Comparison of ENCODE assay signal across 8 cellular contexts in the genomic region with DNA sequence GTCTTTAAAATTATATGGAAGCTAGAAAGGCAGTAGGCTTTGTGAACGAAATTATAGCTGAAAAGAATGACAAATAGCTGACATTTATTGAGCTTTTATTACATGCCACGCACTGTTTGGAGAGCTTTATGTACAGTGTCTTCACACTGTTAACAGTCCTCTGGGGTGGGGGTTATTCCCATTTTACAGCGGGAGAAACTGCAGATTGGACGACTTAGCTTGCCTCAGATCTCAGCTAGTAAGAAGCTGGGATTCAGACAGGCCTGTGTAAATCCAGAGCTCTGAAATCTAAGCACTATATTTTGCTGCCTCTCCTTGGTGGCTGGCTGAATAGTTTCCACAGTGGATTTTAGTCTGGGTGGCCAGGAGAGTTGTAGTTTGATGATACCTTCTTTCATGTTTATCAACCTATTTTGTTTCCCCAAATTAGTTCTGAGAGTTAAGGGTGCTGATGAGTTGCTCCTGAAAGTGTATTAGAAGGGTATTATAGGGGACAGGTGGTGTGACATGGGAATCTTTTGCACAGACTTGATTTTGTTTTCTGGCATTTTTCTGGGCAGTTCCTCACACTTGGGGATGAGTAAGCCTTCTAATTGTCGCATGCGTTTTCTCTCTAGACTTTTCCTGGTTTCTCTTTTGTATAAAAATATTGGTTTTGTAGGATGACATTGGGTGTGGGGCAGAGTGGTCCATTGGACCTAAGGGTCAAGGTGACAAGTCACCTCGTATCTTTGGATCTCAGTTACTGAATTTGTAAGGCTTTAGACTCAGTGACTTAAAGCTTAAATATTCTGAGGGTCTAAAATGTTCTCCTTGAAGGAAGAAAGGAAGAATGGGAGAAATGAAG. TPM values are rescaled to one million over a fixed set of nuclear protein-coding genes. Genes with fewer than 3 reads are reported as not detected.
DNase-seq lines count a peak whose midpoint lies in the region; ATAC-seq and TF ChIP-seq lines count a peak whose summit lies in the region.

No MANE protein-coding gene starts in this region.

- TF ChIP-seq CTCF in colonic mucosa (IDR thresholded peaks at IDR 0.05) (no peak), CD14-positive monocyte (IDR thresholded peaks at IDR 0.05) (no peak)

- H3K27me3 ChIP-seq in colonic mucosa (no peaks in the 10 kb centered on the region), mesendoderm (ENCODE audit: insufficient read depth, low read length, poor library complexity) (no peaks in the 10 kb centered on the region)

- H3K18ac ChIP-seq in mesendoderm (ENCODE audit: low read length): no peak overlapping the region

- H3K27ac ChIP-seq in colonic mucosa (peak overlapping the region; percentile 93), mesendoderm (ENCODE audit: low read depth, low read length) (no peak overlapping the region)

- H3K79me1 ChIP-seq in mesendoderm (ENCODE audit: low read length): peaks cover 7% of the 10 kb centered on the region

- H3K9me3 ChIP-seq in colonic mucosa: no peaks in the 10 kb centered on the region

- no peak overlapping the region for H2AK5ac ChIP-seq in mesendoderm (ENCODE audit: low read length)

- H3K4ac ChIP-seq in mesendoderm (ENCODE audit: low read depth, low read length): no peak overlapping the region

- H3K27ac Mint-ChIP-seq in CD14-positive monocyte: peak overlapping the region in 3 of 7 donors; percentile 53 to 96 (median 93)

- intact Hi-C loops in colonic mucosa (cut with DNase I) (loop anchor here (5.0 kb wide), 1 partner anchor 65 kb away; no protein-coding TSS in a partner anchor), CD14-positive monocyte (cut with micrococcal nuclease) (loop anchor here in 1 of 2 donors (5.0 to 10.0 kb wide), 3 partner anchors 40 to 155 kb away; no protein-coding TSS in a partner anchor)

- H3K9ac ChIP-seq in colonic mucosa (ENCODE audit: low read depth in 2 of 2, low read length in 2 of 2) (peak overlapping the region; percentile 84 to 94), mesendoderm (ENCODE audit: low read length) (peak overlapping the region; percentile 96)

- no peak for ATAC-seq in GM21737 (IDR thresholded peaks at IDR 0.05; ENCODE audit: unreplicated experiment)

- no peak overlapping the region for H4K5ac ChIP-seq in mesendoderm (ENCODE audit: low read length)

- H3K4me3 ChIP-seq in colonic mucosa (peak overlapping the region; percentile 92), mesendoderm (ENCODE audit: low read length) (peak overlapping the region; percentile 85)

- no peak overlapping the region for H3K23ac ChIP-seq in mesendoderm (ENCODE audit: low read length)

- H2BK5ac ChIP-seq in mesendoderm (ENCODE audit: low read length): no peak overlapping the region

- H3K4me1 ChIP-seq in colonic mucosa (peaks cover 5% of the 10 kb centered on the region), mesendoderm (ENCODE audit: control insufficient read depth, low read depth, low read length) (peaks cover 7% of the 10 kb centered on the region)

- H3K36me3 ChIP-seq in colonic mucosa (no peaks in the 10 kb centered on the region), mesendoderm (ENCODE audit: control insufficient read depth, insufficient read depth, low read length) (no peaks in the 10 kb centered on the region)

- no peak overlapping the region for H2BK120ac ChIP-seq in mesendoderm (ENCODE audit: low read depth, low read length)

- peak overlapping the region; percentile 96 for H3K56ac ChIP-seq in mesendoderm (ENCODE audit: low read length)

- H3K9me3 Mint-ChIP-seq in CD14-positive monocyte: no peaks in the 10 kb centered on the region

- H3K4me3 Mint-ChIP-seq in CD14-positive monocyte: no peak overlapping the region

- H4K8ac ChIP-seq in mesendoderm (ENCODE audit: low read depth, low read length): no peak overlapping the region

- no CpG with 5 or more reads among the region's 7 CpGs for WGBS in mesendoderm (ENCODE audit: extremely low coverage, insufficient coverage, low lambda C conversion rate)

- peaks cover 55% of the 10 kb centered on the region for H3K79me2 ChIP-seq in mesendoderm (ENCODE audit: control insufficient read depth, insufficient read depth, low read length)

- peaks cover 0 to 3% of the 10 kb centered on the region in 2 donors for H3K36me3 Mint-ChIP-seq in CD14-positive monocyte

- H3K27me3 Mint-ChIP-seq in CD14-positive monocyte (ENCODE audit: low read depth in 3 of 3): peaks cover 0 to 3% (median 0%) of the 10 kb centered on the region in 3 donors

- no peak overlapping the region for H2BK15ac ChIP-seq in mesendoderm (replicated peaks; ENCODE audit: low read depth)

- peak; percentile 31 for DNase-seq in NCI-H2171 treated with DMSO at 0.1 percent for 48 hours (lab: John Stamatoyannopoulos, UW)
- DNase-seq in NCI-H2171 (lab: John Stamatoyannopoulos, UW): no peak
- DNase-seq in NCI-H526 (lab: John Stamatoyannopoulos, UW): peak; percentile 8 to 36
- peak; percentile 52 for DNase-seq in colonic mucosa
- no peak for DNase-seq in mesendoderm
- DNase-seq in CD14-positive monocyte (ENCODE audit: low spot score): no peak
- no peak for DNase-seq in stimulated activated CD4-positive, alpha-beta T cell treated with anti-CD3 and anti-CD28 coated beads, Interleukin-4, amount 100 ng/mL, for 24 hours

- peak overlapping the region; percentile 70 for H3K4me2 ChIP-seq in mesendoderm (ENCODE audit: low read length)

- peaks cover 13% of the 10 kb centered on the region for H3K4me1 Mint-ChIP-seq in CD14-positive monocyte

RNA-seq across cellular contexts. Expression of a gene that starts 1.5 kb away (rescaled TPM):
- 100 to 1,000 TPM; 116 to 162 TPM for total RNA-seq in colonic mucosa
- 81.5 TPM for polyA plus RNA-seq in mesendoderm (2013, experiment 1 of 2)
- polyA plus RNA-seq in mesendoderm (2013, experiment 2 of 2): 84.2 TPM
- polyA plus RNA-seq in CD14-positive monocyte: 10 to 100 TPM; 19.9 to 24.4 TPM

Comparison
In these comparisons a context has a peak if more than half of its experiments do, and no peak if none do; other contexts are left out.
1. DNase-seq: peak in NCI-H2171 treated with DMSO at 0.1 percent for 48 hours (single experiment), NCI-H526 (2 of 2) and colonic mucosa (single experiment); none in NCI-H2171 (single experiment), mesendoderm (single experiment), CD14-positive monocyte (single experiment) and stimulated activated CD4-positive, alpha-beta T cell treated with anti-CD3 and anti-CD28 coated beads, Interleukin-4, amount 100 ng/mL, for 24 hours (single experiment).